8 cellular contexts compared by ENCODE assay signal in genomic region chr13:108218044-108218974, GRCh38. TPM values are rescaled to one million over a fixed set of nuclear protein-coding genes. Genes with fewer than 3 reads are reported as not detected.
DNase-seq lines count a peak whose midpoint lies in the region; ATAC-seq and TF ChIP-seq lines count a peak whose summit lies in the region.

Gene ABHD13, plus strand, starts transcription at chr13:108218392. Its CDS starts 10,827 bp downstream, at chr13:108229219.

- peak within 1 kb of the TSS; percentile 90 to 94 (median 93) for H3K27ac ChIP-seq in esophagus squamous epithelium

- 0% methylated on average over 3 to 32 of the region's 93 CpGs for WGBS in esophagus squamous epithelium, 2 donors

- no peaks in the 10 kb centered on the region for H3K9me3 ChIP-seq in esophagus squamous epithelium

- DNase-seq in DMS79 (lab: John Stamatoyannopoulos, UW): peak; percentile 92
- peak; percentile 88 for DNase-seq in Jurkat, Clone E6-1 (ENCODE audit: low read depth, low spot score)
- DNase-seq in activated T-cell treated with anti-CD3 and anti-CD28 coated beads, Interleukin-2, amount 50 U/mL, for 48 hours: peak; percentile 93 to 95
- peak; percentile 47 for DNase-seq in esophagus squamous epithelium (lab: John Stamatoyannopoulos, UW)
- DNase-seq in myocyte (ENCODE audit: low read depth): peak; percentile 96
- peak; percentile 74 to 85 for DNase-seq in stimulated activated CD8-positive, alpha-beta memory T cell treated with anti-CD3 and anti-CD28 coated beads, Interleukin-7, amount 100 ng/mL, for 4 hours (ENCODE audit: low read depth in 2 of 2)

- no peaks in the 10 kb centered on the region for H3K36me3 ChIP-seq in esophagus squamous epithelium

- intact Hi-C loops in esophagus squamous epithelium (cut with DNase I): no loop called here

- H3K4me3 ChIP-seq in Jurkat, Clone E6-1 (ENCODE audit: low read length): peak within 1 kb of the TSS; percentile 83
- H3K4me3 ChIP-seq in esophagus squamous epithelium: peak within 1 kb of the TSS; percentile 76 to 100 (median 88)

- H3K27me3 ChIP-seq in esophagus squamous epithelium: no peaks in the 10 kb centered on the region

- peak; percentile 79 for ATAC-seq in GM21717 (IDR thresholded peaks at IDR 0.05; ENCODE audit: unreplicated experiment)

- TF ChIP-seq CTCF in esophagus squamous epithelium (IDR thresholded peaks at IDR 0.05): peak in 1 of 6 experiments; percentile 16

- peak in 2 of 4 donors; percentile 61 to 75 for TF ChIP-seq POLR2A in esophagus squamous epithelium (IDR thresholded peaks at IDR 0.05)

- peaks cover 25 to 80% (median 36%) of the 10 kb centered on the region in 3 donors for H3K4me1 ChIP-seq in esophagus squamous epithelium

TF ChIP-seq in PFSK-1, 5 proteins besides CTCF, POLR2A, EP300 and RAD21:
- TF ChIP-seq SIN3A (IDR thresholded peaks at IDR 0.05; ENCODE audit: borderline replicate concordance, insufficient read depth, low read length): no peak
- TF ChIP-seq POLR2AphosphoS5 (IDR thresholded peaks at IDR 0.05; ENCODE audit: low read depth, low read length): peak; percentile 76; the same call in 1 of the 2 replicates
- TF ChIP-seq TAF1 (IDR thresholded peaks at IDR 0.05; ENCODE audit: borderline replicate concordance, insufficient read depth, low read length): 0 out of 2 replicates have a peak, but pooled peaks have one; percentile 58
- no peak for TF ChIP-seq FOXP2 (optimal IDR thresholded peaks at IDR 0.05; ENCODE audit: borderline replicate concordance, extremely low read depth, extremely low read length, insufficient read depth)
- TF ChIP-seq REST (IDR thresholded peaks at IDR 0.05; ENCODE audit: insufficient read depth in 1 of 2, low read depth in 2 of 2, low read length in 2 of 2): no peak

RNA-seq across cellular contexts. Expression of gene ABHD13, which starts in this region (rescaled TPM):
- polyA plus RNA-seq in Jurkat, Clone E6-1 (2012; ENCODE audit: insufficient read depth, insufficient read length): 7.4 TPM
- 1.3 TPM for polyA plus RNA-seq in PFSK-1 (2012; ENCODE audit: insufficient read length, low read depth)
- total RNA-seq in esophagus squamous epithelium: 10 to 100 TPM in 1 of 4 donors, 1 to 10 TPM in 3; 6.8 to 12.2 (median 8.4) TPM
- 11.2 and 18.4 TPM in 2 replicates for total RNA-seq in myocyte
- 4.0 TPM for polyA plus RNA-seq in myocyte (2012)

Comparison
In these comparisons a context has a peak if more than half of its experiments do, and no peak if none do; other contexts are left out.
1. Peak in every context shown above with its lines: DNase-seq, ATAC-seq, H3K4me3 ChIP-seq and H3K27ac ChIP-seq.